In genomic region chrX:18573556-18573955, GRCh38 we compare ENCODE assay signal across 25 cellular contexts.
"Had no signal": no experiment of that assay in that cellular context is flagged by ENCODE, and none has a peak within 500 bp of the region (broad histone marks: within the 10 kb centered on the region; RNA-seq: fewer than 3 reads in every experiment).

No MANE protein-coding gene starts in this region.

- FAIRE-seq: small intestine had no signal

- H3K27ac Mint-ChIP-seq: dendritic cell treated with granulocyte-macrophage colony-stimulating factor and Interleukin-4, amounts not matched to agents 40 ng/mL and 50 ng/mL, for 4 days; endodermal cell; immature natural killer cell; naive thymus-derived CD8-positive, alpha-beta T cell; nephron progenitor cell; stimulated activated naive B cell treated with anti-CD40 and anti-IgM and Interleukin-4, amounts not matched to agents 10 μg/mL and 1 μg/mL and 100 μg/mL, for 72 hours; stimulated activated naive CD8-positive, alpha-beta T cell treated with anti-CD3 and anti-CD28 coated beads, Interleukin-15, Interleukin-2, amounts not matched to agents 100 ng/mL and 50 ng/mL, for 24 hours had no signal

- H3K4me1 Mint-ChIP-seq: endodermal cell; immature natural killer cell; naive thymus-derived CD8-positive, alpha-beta T cell; stimulated activated naive B cell treated with anti-CD40 and anti-IgM and Interleukin-4, amounts not matched to agents 10 μg/mL and 1 μg/mL and 100 μg/mL, for 72 hours had no signal

- H3K27me3 Mint-ChIP-seq: dendritic cell treated with granulocyte-macrophage colony-stimulating factor and Interleukin-4, amounts not matched to agents 40 ng/mL and 50 ng/mL, for 4 days; naive thymus-derived CD8-positive, alpha-beta T cell; stimulated activated naive B cell treated with anti-CD40 and anti-IgM and Interleukin-4, amounts not matched to agents 10 μg/mL and 1 μg/mL and 100 μg/mL, for 72 hours; stimulated activated naive CD8-positive, alpha-beta T cell treated with anti-CD3 and anti-CD28 coated beads, Interleukin-15, Interleukin-2, amounts not matched to agents 100 ng/mL and 50 ng/mL, for 24 hours had no signal

- ATAC-seq: esophagus mucosa; gastrocnemius medialis; left lung; naive thymus-derived CD8-positive, alpha-beta T cell; psoas muscle; stimulated activated naive B cell treated with anti-CD40 and anti-IgM and Interleukin-4, amounts not matched to agents 10 μg/mL and 1 μg/mL and 100 μg/mL, for 72 hours had no signal

- H3K27ac ChIP-seq: colonic mucosa, epithelial cell of prostate, gastrocnemius medialis, left lung, lower lobe of right lung, psoas muscle, right lobe of liver had no signal

- H3K4me3 Mint-ChIP-seq: dendritic cell treated with granulocyte-macrophage colony-stimulating factor and Interleukin-4, amounts not matched to agents 40 ng/mL and 50 ng/mL, for 4 days; endodermal cell; immature natural killer cell; naive thymus-derived CD8-positive, alpha-beta T cell; nephron progenitor cell; stimulated activated naive B cell treated with anti-CD40 and anti-IgM and Interleukin-4, amounts not matched to agents 10 μg/mL and 1 μg/mL and 100 μg/mL, for 72 hours; stimulated activated naive CD8-positive, alpha-beta T cell treated with anti-CD3 and anti-CD28 coated beads, Interleukin-15, Interleukin-2, amounts not matched to agents 100 ng/mL and 50 ng/mL, for 24 hours had no signal

- H3K4me3 ChIP-seq: colonic mucosa, gastrocnemius medialis, left lung, lower lobe of right lung, psoas muscle, right lobe of liver had no signal

- H3K9me3 ChIP-seq: colonic mucosa, gastrocnemius medialis, left lung, lower lobe of right lung, psoas muscle, right lobe of liver had no signal

- H3K36me3 ChIP-seq: colonic mucosa, gastrocnemius medialis, left lung, lower lobe of right lung, right lobe of liver had no signal

- H3K9me3 Mint-ChIP-seq: dendritic cell treated with granulocyte-macrophage colony-stimulating factor and Interleukin-4, amounts not matched to agents 40 ng/mL and 50 ng/mL, for 4 days; immature natural killer cell; naive thymus-derived CD8-positive, alpha-beta T cell; stimulated activated naive B cell treated with anti-CD40 and anti-IgM and Interleukin-4, amounts not matched to agents 10 μg/mL and 1 μg/mL and 100 μg/mL, for 72 hours; stimulated activated naive CD8-positive, alpha-beta T cell treated with anti-CD3 and anti-CD28 coated beads, Interleukin-15, Interleukin-2, amounts not matched to agents 100 ng/mL and 50 ng/mL, for 24 hours had no signal

- H3K27me3 ChIP-seq: colonic mucosa, gastrocnemius medialis, left lung, right lobe of liver had no signal

- H3K4me1 ChIP-seq: colonic mucosa, gastrocnemius medialis, left lung, lower lobe of right lung, psoas muscle, right lobe of liver had no signal

- DNase-seq: colonic mucosa; effector CD8-positive, alpha-beta T cell; endodermal cell; foreskin fibroblast; gastrocnemius medialis; hypothalamus; immature natural killer cell; islet precursor cell; kidney glomerular epithelial cell; left lung; lower lobe of right lung; naive thymus-derived CD8-positive, alpha-beta T cell; nephron progenitor cell; nucleus accumbens; psoas muscle; right lobe of liver; small intestine; stimulated activated CD4-positive, alpha-beta T cell treated with anti-CD3 and anti-CD28 coated beads, Interleukin-15, amount 100 ng/mL, for 24 hours; stimulated activated CD4-positive, alpha-beta T cell treated with anti-CD3 and anti-CD28 coated beads, Interleukin-2, amount 100 ng/mL, for 48 hours; stimulated activated naive B cell treated with anti-CD40 and anti-IgM and Interleukin-4, amounts not matched to agents 10 μg/mL and 1 μg/mL and 100 μg/mL, for 72 hours; trophoblast cell had no signal
